7 cellular contexts compared by ENCODE assay signal in the genomic region with DNA sequence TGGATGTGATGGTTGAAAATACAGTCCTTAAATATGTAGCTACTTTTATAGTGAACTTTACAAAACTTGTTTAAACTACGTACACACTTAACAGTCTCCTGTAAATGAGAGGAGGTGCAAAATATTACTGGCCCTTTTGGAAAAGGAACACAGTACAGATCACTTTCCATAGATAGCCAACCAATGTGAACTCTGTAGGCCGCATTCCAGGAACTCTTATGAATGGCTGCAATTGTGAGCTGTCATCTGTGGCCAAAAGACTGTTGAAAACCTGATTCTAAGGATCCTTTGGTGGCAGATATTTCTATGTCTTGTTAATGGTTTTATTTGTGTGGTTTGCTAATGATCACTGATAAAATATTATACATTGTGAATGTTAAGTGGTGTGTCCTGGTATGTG. TPM values are rescaled to one million over a fixed set of nuclear protein-coding genes. Genes with fewer than 3 reads are reported as not detected.
DNase-seq lines count a peak whose midpoint lies in the region; ATAC-seq and TF ChIP-seq lines count a peak whose summit lies in the region.

No MANE protein-coding gene starts in this region.

- H3K79me2 ChIP-seq in osteoblast (ENCODE audit: insufficient read depth, low read length), result peaks cover 100% of the 10 kb centered on the region

- no peaks in the 10 kb centered on the region for H3K27me3 ChIP-seq in osteoblast (ENCODE audit: insufficient read depth, low read length)

- H4K20me1 ChIP-seq in osteoblast (ENCODE audit: insufficient read depth, low read length), result peaks cover 95% of the 10 kb centered on the region

- TF ChIP-seq CTCF in GM12864 (IDR thresholded peaks at IDR 0.05; ENCODE audit: low read depth, low read length, missing control alignments) (no peak), epithelial cell of esophagus (IDR thresholded peaks at IDR 0.05; ENCODE audit: insufficient read depth, low read depth, low read length, missing control alignments) (no peak), osteoblast (IDR thresholded peaks at IDR 0.05; ENCODE audit: extremely low read depth, low read depth, low read length) (no peak)

- H3K4me3 ChIP-seq in GM12864 (ENCODE audit: low read depth, low read length), result peak overlapping the region; percentile 32; the same call in 1 of the 2 replicates
- peak overlapping the region; percentile 25 for H3K4me3 ChIP-seq in epithelial cell of esophagus (ENCODE audit: low read length)
- H3K4me3 ChIP-seq in osteoblast (ENCODE audit: insufficient read depth, low read length), result peak overlapping the region; percentile 98

- DNase-seq in GM12864 (ENCODE audit: low read depth) (no peak), RPMI7951 (ENCODE audit: low read depth) (peak; percentile 69), epithelial cell of esophagus (ENCODE audit: low read depth) (peak; percentile 61), osteoblast (ENCODE audit: insufficient read length, low spot score, missing footprints) (peak; percentile 61), DMS114 treated with DMSO at 0.1 percent for 48 hours (lab: John Stamatoyannopoulos, UW; ENCODE audit: unreplicated experiment) (no peak), NCI-H1417 (lab: John Stamatoyannopoulos, UW) (no peak)

- peak overlapping the region; percentile 73 for H3K27ac ChIP-seq in osteoblast (ENCODE audit: low read depth, low read length)

- H3K9me3 ChIP-seq in osteoblast (ENCODE audit: low read depth, low read length), result no peaks in the 10 kb centered on the region

- H3K36me3 ChIP-seq in osteoblast (ENCODE audit: insufficient read depth, low read length), result peaks cover 16% of the 10 kb centered on the region

- peaks cover 58% of the 10 kb centered on the region for H3K4me1 ChIP-seq in osteoblast (ENCODE audit: insufficient read depth, low read length)

- peak overlapping the region; percentile 93 for H3K4me2 ChIP-seq in osteoblast (ENCODE audit: insufficient read depth, low read length)

- ATAC-seq in HG03159 (IDR thresholded peaks at IDR 0.05; ENCODE audit: unreplicated experiment), result no peak

- H2AFZ ChIP-seq in osteoblast (ENCODE audit: low read length), result no peak overlapping the region

RNA-seq across cellular contexts. Expression of a gene that starts 6.2 kb away (rescaled TPM):
- 6.2 and 8.9 TPM in 2 replicates for total RNA-seq in RPMI7951 (2014; rRNA removed; shearing (Covaris generic))
- 13.4 and 15.3 TPM in 2 replicates for total RNA-seq in osteoblast

Comparison
In these comparisons a context has a peak if more than half of its experiments do, and no peak if none do; other contexts are left out.
1. DNase-seq: peak in RPMI7951 (single experiment), epithelial cell of esophagus (single experiment) and osteoblast (single experiment); none in GM12864 (single experiment), DMS114 treated with DMSO at 0.1 percent for 48 hours (single experiment) and NCI-H1417 (0 of 3).
2. H3K4me3 ChIP-seq: peak in every context shown above with its lines; median percentile 98 in osteoblast; 32 in GM12864; 25 in epithelial cell of esophagus.